20 cellular contexts compared by ENCODE assay signal in genomic region chr7:122485841-122486240, GRCh38.
DNase-seq lines count a peak whose midpoint lies in the region; FAIRE-seq and TF ChIP-seq lines count a peak whose summit lies in the region.
"Had no signal": no experiment of that assay in that cellular context is flagged by ENCODE, and none has a peak within 500 bp of the region (broad histone marks: within the 10 kb centered on the region; RNA-seq: fewer than 3 reads in every experiment).

No MANE protein-coding gene starts in this region.

- H3K27me3 ChIP-seq in adipocyte (replicated peaks; ENCODE audit: control insufficient read depth, insufficient read depth, low read length): no peaks in the 10 kb centered on the region
- no peaks in the 10 kb centered on the region for H3K27me3 ChIP-seq in left ventricle myocardium inferior (ENCODE audit: low read depth)
- no peaks in the 10 kb centered on the region for H3K27me3 ChIP-seq in colonic mucosa
- H3K27me3 ChIP-seq: SJCRH30 had no signal

- no peaks in the 10 kb centered on the region for H3K36me3 ChIP-seq in adipocyte (ENCODE audit: control insufficient read depth, insufficient read depth, low read length, severe bottlenecking)
- H3K36me3 ChIP-seq in left ventricle myocardium inferior: peaks cover 3% of the 10 kb centered on the region
- H3K36me3 ChIP-seq in colonic mucosa: no peaks in the 10 kb centered on the region
- H3K36me3 ChIP-seq: SJCRH30 had no signal

- TF ChIP-seq CTCF in left ventricle myocardium inferior (IDR thresholded peaks at IDR 0.05; ENCODE audit: borderline replicate concordance): no peak
- TF ChIP-seq CTCF in colonic mucosa (IDR thresholded peaks at IDR 0.05): no peak

- H3K4me1 ChIP-seq in adipocyte (ENCODE audit: control insufficient read depth, insufficient read depth, low read length) (no peaks in the 10 kb centered on the region), left ventricle myocardium inferior (no peaks in the 10 kb centered on the region), colonic mucosa (no peaks in the 10 kb centered on the region)
- H3K4me1 ChIP-seq: SJCRH30 had no signal

- FAIRE-seq in RCC 7860 (lab: Jason Lieb, UNC): no peak
- FAIRE-seq: H1 had no signal

- H3K9me3 ChIP-seq in adipocyte (ENCODE audit: control insufficient read depth, low read length): no peaks in the 10 kb centered on the region
- no peaks in the 10 kb centered on the region for H3K9me3 ChIP-seq in left ventricle myocardium inferior (replicated peaks)
- no peaks in the 10 kb centered on the region for H3K9me3 ChIP-seq in colonic mucosa
- H3K9me3 ChIP-seq: SJCRH30 had no signal

- DNase-seq in adipocyte (ENCODE audit: low read depth) (peak; percentile 82), dedifferentiated amniotic fluid mesenchymal stem cell (ENCODE audit: extremely low spot score) (peak; percentile 54), iris pigment epithelial cell (ENCODE audit: low read depth) (peak; percentile 91), left ventricle myocardium inferior (no peak), colonic mucosa (no peak), RCC 7860 (ENCODE audit: low spot score) (no peak)
- DNase-seq in stimulated activated CD4-positive, alpha-beta T cell treated with anti-CD3 and anti-CD28 coated beads, Interleukin-2, amount 100 ng/mL, for 24 hours: no peak
- DNase-seq: Calu3; CD4-positive, alpha-beta memory T cell; DMS53; HFFc6; KBM-7; MV-4-11; NCI-H1417 treated with DMSO at 0.1 percent for 48 hours; NCI-H2029; NCI-H2171 treated with DMSO at 0.1 percent for 48 hours; NCI-H748 treated with DMSO at 0.1 percent for 48 hours; OCI-M1; SJCRH30 had no signal

- H3K9ac ChIP-seq in adipocyte (ENCODE audit: low read length) (no peak overlapping the region), colonic mucosa (ENCODE audit: low read depth in 2 of 2, low read length in 2 of 2) (no peak overlapping the region)

- intact Hi-C loops in left ventricle myocardium inferior (cut with micrococcal nuclease): no loop called here
- intact Hi-C loops in colonic mucosa (cut with DNase I): no loop called here

- no peak overlapping the region for H3K4me3 ChIP-seq in adipocyte (ENCODE audit: low read length)
- H3K4me3 ChIP-seq in left ventricle myocardium inferior: no peak overlapping the region
- no peak overlapping the region for H3K4me3 ChIP-seq in colonic mucosa
- H3K4me3 ChIP-seq: SJCRH30 had no signal

- H3K27ac ChIP-seq in left ventricle myocardium inferior (replicated peaks) (no peak overlapping the region), colonic mucosa (no peak overlapping the region)
- H3K27ac ChIP-seq: SJCRH30 had no signal

Comparison
In these comparisons a context has a peak if more than half of its experiments do, and no peak if none do; other contexts are left out.
1. DNase-seq: peak in adipocyte (single experiment), dedifferentiated amniotic fluid mesenchymal stem cell (single experiment) and iris pigment epithelial cell (single experiment); none in left ventricle myocardium inferior (single experiment), stimulated activated CD4-positive, alpha-beta T cell treated with anti-CD3 and anti-CD28 coated beads, Interleukin-2, amount 100 ng/mL, for 24 hours (0 of 2), colonic mucosa (single experiment) and RCC 7860 (single experiment).